8 cellular contexts compared by ENCODE assay signal in the genomic region with DNA sequence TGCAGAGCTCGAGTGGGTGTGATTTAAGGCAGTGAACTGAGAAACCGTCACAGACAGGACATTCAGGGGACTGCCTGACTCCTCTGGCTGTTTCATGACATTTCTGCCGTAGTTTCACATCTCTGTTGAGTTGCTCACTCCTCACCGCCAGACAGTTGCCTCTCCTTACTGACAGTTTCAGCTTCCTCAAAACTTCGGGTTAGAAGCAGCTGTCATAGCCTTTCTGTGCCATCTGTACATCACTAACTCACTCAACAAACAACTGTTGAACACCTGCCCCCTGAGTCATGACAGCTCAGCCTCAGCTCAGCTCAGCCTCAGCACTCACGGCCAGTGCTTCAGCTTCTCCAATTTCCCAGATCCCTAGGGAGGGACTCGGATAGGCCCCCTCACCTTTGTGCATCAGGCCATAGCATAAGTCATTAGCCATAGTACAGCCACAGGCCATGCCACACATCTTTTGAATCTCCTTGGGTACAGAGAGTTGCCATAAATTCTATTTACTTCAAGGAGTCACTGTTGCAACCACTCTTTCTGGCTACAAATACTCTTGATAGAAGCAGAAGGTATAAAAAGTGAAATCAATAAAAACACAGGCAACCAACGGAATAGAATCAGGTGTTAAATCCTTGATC.
DNase-seq lines count a peak whose midpoint lies in the region; ATAC-seq and TF ChIP-seq lines count a peak whose summit lies in the region.

No MANE protein-coding gene starts in this region.

- peaks cover 30% of the 10 kb centered on the region for H3K4me1 Mint-ChIP-seq in nephron

- DNase-seq in AML-193 (lab: John Stamatoyannopoulos, UW) (peak; percentile 33 to 45), SKM-1 (lab: John Stamatoyannopoulos, UW; ENCODE audit: unreplicated experiment) (peak; percentile 22), iPS-NIHi7 (ENCODE audit: extremely low spot score) (no peak), HUDEP-2 (lab: John Stamatoyannopoulos, UW; ENCODE audit: unreplicated experiment in 76 of 76) (no peak)
- DNase-seq in stimulated activated CD4-positive, alpha-beta T cell treated with anti-CD3 and anti-CD28 coated beads, Interleukin-4, amount 100 ng/mL, for 4 hours: no peak

- peak overlapping the region in 2 of 3 experiments; percentile 24 to 69 for H3K27ac Mint-ChIP-seq in nephron

- no peak overlapping the region for H3K4me3 Mint-ChIP-seq in nephron

- no peaks in the 10 kb centered on the region for H3K9me3 Mint-ChIP-seq in nephron

- H3K36me3 Mint-ChIP-seq in nephron (ENCODE audit: low read depth): peaks cover 8% of the 10 kb centered on the region

- ATAC-seq in GM19023 (IDR thresholded peaks at IDR 0.05; ENCODE audit: unreplicated experiment) (peak; percentile 89), HG03066 (IDR thresholded peaks at IDR 0.05; ENCODE audit: low read depth, unreplicated experiment) (peak; percentile 85)

- no peaks in the 10 kb centered on the region for H3K27me3 Mint-ChIP-seq in nephron (ENCODE audit: low read depth)

- TF ChIP-seq CTCF in nephron (IDR thresholded peaks at IDR 0.05; ENCODE audit: unreplicated experiment in 3 of 3): no peak

Comparison
In these comparisons a context has a peak if more than half of its experiments do, and no peak if none do; other contexts are left out.
1. DNase-seq: peak in AML-193 (2 of 2) and SKM-1 (single experiment); none in iPS-NIHi7 (single experiment), HUDEP-2 (0 of 76) and stimulated activated CD4-positive, alpha-beta T cell treated with anti-CD3 and anti-CD28 coated beads, Interleukin-4, amount 100 ng/mL, for 4 hours (0 of 2).